29 cellular contexts compared by ENCODE assay signal in genomic region chr1:6121021-6121421, GRCh38. TPM values are rescaled to one million over a fixed set of nuclear protein-coding genes. Genes with fewer than 3 reads are reported as not detected.
"Had no signal": no experiment of that assay in that cellular context is flagged by ENCODE, and none has a peak within 500 bp of the region (broad histone marks: within the 10 kb centered on the region; RNA-seq: fewer than 3 reads in every experiment).

No MANE protein-coding gene starts in this region.

- FAIRE-seq: endothelial cell of umbilical vein, islet of Langerhans had no signal

- ATAC-seq: foreskin keratinocyte; gastroesophageal sphincter; heart right ventricle; naive thymus-derived CD4-positive, alpha-beta T cell; stimulated activated naive CD8-positive, alpha-beta T cell treated with anti-CD3 and anti-CD28 coated beads, Interleukin-15, amount 100 ng/mL, for 72 hours had no signal

- H3K36me3 Mint-ChIP-seq: neural progenitor cell had no signal

- H3K4me3 ChIP-seq: coronary artery, esophagus muscularis mucosa, gastroesophageal sphincter, heart right ventricle, neural progenitor cell, prostate gland, right atrium auricular region, skin epidermis, suprapubic skin had no signal

- H3K27me3 ChIP-seq: neural progenitor cell, right atrium auricular region had no signal

- H3K9me3 ChIP-seq: prostate gland had no signal

- H3K4me1 Mint-ChIP-seq: nephron; stimulated activated naive CD8-positive, alpha-beta T cell treated with anti-CD3 and anti-CD28 coated beads, Interleukin-15, amount 100 ng/mL, for 72 hours had no signal

- H3K4me3 Mint-ChIP-seq: naive thymus-derived CD4-positive, alpha-beta T cell; nephron; neural progenitor cell; stimulated activated naive CD8-positive, alpha-beta T cell treated with anti-CD3 and anti-CD28 coated beads, Interleukin-15, amount 100 ng/mL, for 72 hours had no signal

- DNase-seq: dermis blood vessel endothelial cell; effector memory CD4-positive, alpha-beta T cell; foreskin keratinocyte; hippocampal formation; kidney glomerular epithelial cell; mammary epithelial cell; mesendoderm; midbrain; naive thymus-derived CD4-positive, alpha-beta T cell; nucleus accumbens; stimulated activated CD4-positive, alpha-beta T cell treated with anti-CD3 and anti-CD28 coated beads, Interleukin-1b, Interleukin-23, amount 100 ng/mL, for 48 hours; stimulated activated CD4-positive, alpha-beta T cell treated with anti-CD3 and anti-CD28 coated beads, Interleukin-4, amount 100 ng/mL, for 1 hour; stimulated activated CD8-positive, alpha-beta memory T cell treated with anti-CD3 and anti-CD28 coated beads, Interleukin-4, amount 100 ng/mL, for 48 hours; stimulated activated naive CD4-positive, alpha-beta T cell; stimulated activated naive CD8-positive, alpha-beta T cell treated with anti-CD3 and anti-CD28 coated beads, Interleukin-15, amount 100 ng/mL, for 72 hours; trophoblast cell had no signal

- H3K36me3 ChIP-seq: gastroesophageal sphincter, heart right ventricle, neural progenitor cell, prostate gland, right atrium auricular region, suprapubic skin had no signal

- H3K27ac ChIP-seq: coronary artery, esophagus muscularis mucosa, foreskin keratinocyte, gastroesophageal sphincter, heart right ventricle, neural progenitor cell, prostate gland, right atrium auricular region, skin epidermis, suprapubic skin had no signal

- H3K4me1 ChIP-seq: esophagus muscularis mucosa, foreskin keratinocyte, gastroesophageal sphincter, heart right ventricle, neural progenitor cell, prostate gland, right atrium auricular region, suprapubic skin had no signal

- H3K27ac Mint-ChIP-seq: nephron; neural progenitor cell; stimulated activated naive CD8-positive, alpha-beta T cell treated with anti-CD3 and anti-CD28 coated beads, Interleukin-15, amount 100 ng/mL, for 72 hours had no signal

- H3K9ac ChIP-seq: neural progenitor cell had no signal

RNA-seq across cellular contexts. Expression of gene CHD5, which starts 59.1 kb away (rescaled TPM):
- polyA plus RNA-seq: liver; naive thymus-derived CD4-positive, alpha-beta T cell had no signal
